28 cellular contexts compared by ENCODE assay signal in the genomic region with DNA sequence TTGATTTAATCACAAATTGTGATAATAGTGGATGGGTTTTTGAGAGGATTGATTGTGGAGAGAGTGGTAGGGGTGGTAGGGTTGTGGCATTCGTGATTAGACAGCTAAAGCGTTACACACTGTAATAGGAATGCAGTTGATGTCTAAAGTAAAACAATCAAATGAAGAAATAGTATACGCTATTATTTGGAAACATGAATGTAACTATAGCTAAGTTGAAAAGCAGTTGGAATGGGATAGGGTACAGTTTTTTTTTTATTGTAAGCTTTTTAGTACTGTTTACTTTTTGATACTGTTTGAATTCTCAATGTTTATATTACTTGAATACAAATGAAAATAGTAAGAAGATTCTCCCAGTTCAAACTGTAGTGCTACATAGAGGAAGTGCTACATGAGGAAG.
"Had no signal": no experiment of that assay in that cellular context is flagged by ENCODE, and none has a peak within 500 bp of the region (broad histone marks: within the 10 kb centered on the region; RNA-seq: fewer than 3 reads in every experiment).

No MANE protein-coding gene starts in this region.

- H3K4me1 Mint-ChIP-seq: immature natural killer cell; mesothelial cell of epicardium; naive B cell; natural killer cell; nephron progenitor cell; neural progenitor cell; stimulated activated memory B cell treated with anti-CD40 and anti-IgM and Interleukin-4, amounts not matched to agents 10 μg/mL and 1 μg/mL and 100 μg/mL, for 72 hours had no signal

- H2AFZ ChIP-seq: neural progenitor cell had no signal

- H3K4me3 ChIP-seq: left ventricle myocardium inferior, lung, neural progenitor cell, ovary, right atrium auricular region, right lobe of liver, smooth muscle cell, stomach, testis, thyroid gland, transverse colon, upper lobe of left lung, vagina had no signal

- H3K27me3 ChIP-seq: neural progenitor cell, ovary, right atrium auricular region, right lobe of liver, stomach, testis, thyroid gland, transverse colon, upper lobe of left lung, vagina had no signal

- H3K36me3 ChIP-seq: left ventricle myocardium inferior, neural progenitor cell, ovary, right atrium auricular region, right lobe of liver, stomach, thyroid gland, transverse colon, upper lobe of left lung, vagina had no signal

- H3K4me3 Mint-ChIP-seq: immature natural killer cell; mesothelial cell of epicardium; naive B cell; natural killer cell; nephron progenitor cell; neural progenitor cell; stimulated activated memory B cell treated with anti-CD40 and anti-IgM and Interleukin-4, amounts not matched to agents 10 μg/mL and 1 μg/mL and 100 μg/mL, for 72 hours had no signal

- H3K9ac ChIP-seq: neural progenitor cell had no signal

- DNase-seq: hypothalamus; immature natural killer cell; islet precursor cell; left ventricle myocardium inferior; mesendoderm; naive B cell; natural killer cell; nephron progenitor cell; ovary; right lobe of liver; stimulated activated CD4-positive, alpha-beta T cell treated with anti-CD3 and anti-CD28 coated beads, Interleukin-1b, Interleukin-23, amount 100 ng/mL, for 48 hours; stimulated activated CD4-positive, alpha-beta T cell treated with anti-CD3 and anti-CD28 coated beads, Interleukin-2, amount 100 ng/mL, for 48 hours; stimulated activated CD4-positive, alpha-beta T cell treated with anti-CD3 and anti-CD28 coated beads, Interleukin-4, amount 100 ng/mL, for 4 hours; stimulated activated CD8-positive, alpha-beta memory T cell treated with anti-CD3 and anti-CD28 coated beads, Interleukin-4, amount 100 ng/mL, for 48 hours; stimulated activated naive CD4-positive, alpha-beta T cell treated with Interleukin-2 at 50 U/mL for 16 hours; stomach; testis; thyroid gland; transverse colon; upper lobe of left lung had no signal

- H3K4me2 ChIP-seq: neural progenitor cell, smooth muscle cell had no signal

- ATAC-seq: natural killer cell; right lobe of liver; stimulated activated memory B cell treated with anti-CD40 and anti-IgM and Interleukin-4, amounts not matched to agents 10 μg/mL and 1 μg/mL and 100 μg/mL, for 72 hours had no signal

- H3K4me1 ChIP-seq: left ventricle myocardium inferior, neural progenitor cell, right atrium auricular region, right lobe of liver, testis, thyroid gland, transverse colon, upper lobe of left lung, vagina had no signal

- H3K27me3 Mint-ChIP-seq: naive B cell; progenitor cell of endocrine pancreas; stimulated activated memory B cell treated with anti-CD40 and anti-IgM and Interleukin-4, amounts not matched to agents 10 μg/mL and 1 μg/mL and 100 μg/mL, for 72 hours had no signal

- H3K27ac ChIP-seq: left ventricle myocardium inferior, neural progenitor cell, ovary, right atrium auricular region, right lobe of liver, stomach, testis, thyroid gland, transverse colon, upper lobe of left lung, vagina had no signal

- H3K9me3 ChIP-seq: left ventricle myocardium inferior, ovary, right atrium auricular region, right lobe of liver, stomach, testis, thyroid gland, transverse colon, upper lobe of left lung, vagina had no signal

- H3K27ac Mint-ChIP-seq: immature natural killer cell; mesothelial cell of epicardium; naive B cell; natural killer cell; nephron progenitor cell; neural progenitor cell; progenitor cell of endocrine pancreas; stimulated activated memory B cell treated with anti-CD40 and anti-IgM and Interleukin-4, amounts not matched to agents 10 μg/mL and 1 μg/mL and 100 μg/mL, for 72 hours had no signal

- H3K9me3 Mint-ChIP-seq: mesothelial cell of epicardium; naive B cell; natural killer cell; nephron progenitor cell; neural progenitor cell; stimulated activated memory B cell treated with anti-CD40 and anti-IgM and Interleukin-4, amounts not matched to agents 10 μg/mL and 1 μg/mL and 100 μg/mL, for 72 hours had no signal
